Comparison of ENCODE assay signal across 31 cellular contexts in genomic region chr2:126687086-126687485, GRCh38.
"Had no signal": no experiment of that assay in that cellular context is flagged by ENCODE, and none has a peak within 500 bp of the region (broad histone marks: within the 10 kb centered on the region; RNA-seq: fewer than 3 reads in every experiment).

No MANE protein-coding gene starts in this region.

- H3K27ac ChIP-seq: ascending aorta, cardiac muscle cell, coronary artery, dorsolateral prefrontal cortex, gastroesophageal sphincter, lower lobe of right lung, neutrophil, ovary, prostate gland, sigmoid colon, stomach, thyroid gland, upper lobe of right lung had no signal

- H3K9me3 ChIP-seq: ascending aorta, gastroesophageal sphincter, lower lobe of right lung, neutrophil, ovary, prostate gland, sigmoid colon, stomach, thyroid gland, upper lobe of right lung had no signal

- DNase-seq: activated CD4-positive, alpha-beta T cell treated with anti-CD3 and anti-CD28 coated beads for 36 hours; activated CD4-positive, alpha-beta T cell treated with anti-CD3 and anti-CD28 coated beads, Interleukin-2, amount 50 U/mL, for 4 hours; activated CD4-positive, CD25-positive, alpha-beta regulatory T cell; activated effector memory CD4-positive, alpha-beta T cell treated with anti-CD3 and anti-CD28 coated beads, Interleukin-2, amount 50 U/mL, for 16 hours; activated naive CD4-positive, alpha-beta T cell treated with anti-CD3 and anti-CD28 coated beads for 36 hours; activated naive CD8-positive, alpha-beta T cell treated with anti-CD3 and anti-CD28 coated beads, Interleukin-2, amount 10 ng/mL, durations not matched to agents 7 days and 5 days; dorsolateral prefrontal cortex; effector memory CD4-positive, alpha-beta T cell; hypothalamus; lower lobe of right lung; mesendoderm; ovary; retina; sigmoid colon; stimulated activated CD4-positive, alpha-beta T cell treated with anti-CD3 and anti-CD28 coated beads, Interleukin-15, amount 100 ng/mL, for 24 hours; stimulated activated CD4-positive, alpha-beta T cell treated with anti-CD3 and anti-CD28 coated beads, Interleukin-2, amount 100 ng/mL, for 24 hours; stimulated activated naive B cell treated with anti-CD40 and anti-IgM and Interleukin-4, amounts not matched to agents 10 μg/mL and 1 μg/mL and 100 μg/mL, for 72 hours; stomach; T-helper 1 cell; thyroid gland; upper lobe of right lung had no signal

- H3K4me3 Mint-ChIP-seq: activated CD4-positive, alpha-beta T cell treated with anti-CD3 and anti-CD28 coated beads for 36 hours; activated naive CD4-positive, alpha-beta T cell treated with anti-CD3 and anti-CD28 coated beads for 36 hours; activated naive CD8-positive, alpha-beta T cell treated with anti-CD3 and anti-CD28 coated beads, Interleukin-2, amount 10 ng/mL, durations not matched to agents 7 days and 5 days; brain; natural killer cell treated with Interleukin-12 subunit alpha and Interleukin-12 subunit beta and Interleukin-15 and Interleukin-18, amount 100 ng/mL, for 72 hours; stimulated activated naive B cell treated with anti-CD40 and anti-IgM and Interleukin-4, amounts not matched to agents 10 μg/mL and 1 μg/mL and 100 μg/mL, for 72 hours; T-helper 2 cell treated with Interferon-gamma antibody and Interleukin-4, amounts not matched to agents 5 μg/mL and 100 μg/mL, for 36 hours had no signal

- H3K27me3 Mint-ChIP-seq: activated CD4-positive, alpha-beta T cell treated with anti-CD3 and anti-CD28 coated beads for 36 hours; activated naive CD8-positive, alpha-beta T cell treated with anti-CD3 and anti-CD28 coated beads, Interleukin-2, amount 10 ng/mL, durations not matched to agents 7 days and 5 days; brain; natural killer cell treated with Interleukin-12 subunit alpha and Interleukin-12 subunit beta and Interleukin-15 and Interleukin-18, amount 100 ng/mL, for 72 hours; stimulated activated naive B cell treated with anti-CD40 and anti-IgM and Interleukin-4, amounts not matched to agents 10 μg/mL and 1 μg/mL and 100 μg/mL, for 72 hours had no signal

- H3K27ac Mint-ChIP-seq: activated CD4-positive, alpha-beta T cell treated with anti-CD3 and anti-CD28 coated beads for 36 hours; activated naive CD4-positive, alpha-beta T cell treated with anti-CD3 and anti-CD28 coated beads for 36 hours; activated naive CD8-positive, alpha-beta T cell treated with anti-CD3 and anti-CD28 coated beads, Interleukin-2, amount 10 ng/mL, durations not matched to agents 7 days and 5 days; stimulated activated naive B cell treated with anti-CD40 and anti-IgM and Interleukin-4, amounts not matched to agents 10 μg/mL and 1 μg/mL and 100 μg/mL, for 72 hours; T-helper 2 cell treated with Interferon-gamma antibody and Interleukin-4, amounts not matched to agents 5 μg/mL and 100 μg/mL, for 36 hours had no signal

- H3K27me3 ChIP-seq: ascending aorta, cardiac muscle cell, dorsolateral prefrontal cortex, gastroesophageal sphincter, neutrophil, ovary, sigmoid colon, stomach, thyroid gland, upper lobe of right lung had no signal

- ATAC-seq: activated CD4-positive, alpha-beta T cell treated with anti-CD3 and anti-CD28 coated beads for 36 hours; gastroesophageal sphincter; left lobe of liver; lower lobe of right lung; natural killer cell treated with Interleukin-12 subunit alpha and Interleukin-12 subunit beta and Interleukin-15 and Interleukin-18, amount 100 ng/mL, for 72 hours; stimulated activated naive B cell treated with anti-CD40 and anti-IgM and Interleukin-4, amounts not matched to agents 10 μg/mL and 1 μg/mL and 100 μg/mL, for 72 hours; upper lobe of right lung had no signal

- H3K9me3 Mint-ChIP-seq: natural killer cell treated with Interleukin-12 subunit alpha and Interleukin-12 subunit beta and Interleukin-15 and Interleukin-18, amount 100 ng/mL, for 72 hours had no signal

- H3K36me3 ChIP-seq: cardiac muscle cell, ovary, prostate gland, thyroid gland, upper lobe of right lung had no signal

- H3K4me3 ChIP-seq: ascending aorta, cardiac muscle cell, coronary artery, dorsolateral prefrontal cortex, gastroesophageal sphincter, lower lobe of right lung, ovary, prostate gland, sigmoid colon, stomach, thyroid gland, upper lobe of right lung had no signal

- H3K4me1 ChIP-seq: lower lobe of right lung, prostate gland, stomach, thyroid gland had no signal
